ENCODE assay signal across 7 cellular contexts in genomic region chr5:159133041-159133741, GRCh38. TPM values are rescaled to one million over a fixed set of nuclear protein-coding genes. Genes with fewer than 3 reads are reported as not detected.
A peak's percentile ranks its signal among the peaks of the same experiment; 100 is the strongest.
DNase-seq lines count a peak whose midpoint lies in the region; ATAC-seq, FAIRE-seq and TF ChIP-seq lines count a peak whose summit lies in the region.

No MANE protein-coding gene starts in this region.

- peak overlapping the region; percentile 64 for H2AFZ ChIP-seq in K562 (ENCODE audit: low read depth, low read length)

- no peak overlapping the region for H3K4me2 ChIP-seq in K562 (ENCODE audit: insufficient read depth, low read length)

- peak; percentile 93 for FAIRE-seq in G401.6 (lab: Jason Lieb, UNC)
- peak; percentile 85 for FAIRE-seq in K562 (lab: Jason Lieb, UNC)

- POLR2A ChIA-PET in HEK293 (lab: Yijun Ruan, JAX): no interaction called here
- POLR2A ChIA-PET in K562 (lab: Yijun Ruan, JAX): interaction anchor here (1.0 kb wide), 1 partner anchor 14 kb away, joined by 5 read pairs; no protein-coding TSS in a partner anchor

- H3K4me1 ChIP-seq in HEK293 (ENCODE audit: control insufficient read depth, insufficient read depth, low read length) (peaks cover 11% of the 10 kb centered on the region), K562 (replicated peaks in 1 of 2; ENCODE audit: control insufficient read depth in 2 of 2, insufficient read depth in 2 of 2, low read length in 2 of 2) (peaks cover 0 to 3% of the 10 kb centered on the region in 2 experiments; a peak in 2 of 5 replicates)

- H3K9ac ChIP-seq in K562 (ENCODE audit: insufficient read depth in 1 of 2, low read depth in 2 of 2, low read length in 2 of 2): no peak overlapping the region

- H3K27me3 ChIP-seq in K562 (ENCODE audit: control insufficient read depth in 2 of 2, insufficient read depth in 2 of 2, low read length in 2 of 2): peaks cover 0 to 8% of the 10 kb centered on the region in 2 experiments; a peak in 4 of 5 replicates

- in situ Hi-C loops in K562 (cut with MboI): loop anchor here (10.0 kb wide), 1 partner anchor 958 kb away; no protein-coding TSS in a partner anchor

- 12% methylated on average over 11 of the region's 11 CpGs for WGBS in K562 (ENCODE audit: insufficient coverage, low coverage, missing lambda C conversion rate)

- no peaks in the 10 kb centered on the region for H3K9me1 ChIP-seq in K562 (ENCODE audit: control insufficient read depth, insufficient read depth, low read length)

- peak; percentile 72 for ATAC-seq in K562

- CTCF ChIA-PET in HEK293 (lab: Yijun Ruan, JAX) (interaction anchor here (0.5 to 2.3 kb wide), 33 partner anchors 8 to 1389 kb away, joined by 3 to 23 read pairs (median 4); partner anchors contain the start of gene LSM11), K562 (lab: Yijun Ruan, JAX; ENCODE audit: low intra/inter-chr PET ratio) (interaction anchor here (0.6 to 1.6 kb wide), 4 partner anchors 26 to 1371 kb away, joined by 3 to 17 read pairs (median 4); no protein-coding TSS in a partner anchor)

- intact Hi-C loops in K562 (cut with micrococcal nuclease): loop anchor here (1.0 to 2.0 kb wide), 4 partner anchors 26 to 1058 kb away; no protein-coding TSS in a partner anchor

- peak; percentile 90 to 94 for TF ChIP-seq RAD21 in K562 (CRISPR knock-in tag; conservative IDR thresholded peaks at IDR 0.05 in 1 of 2, IDR thresholded peaks at IDR 0.05 in 1 of 2)

- TF ChIP-seq EP300 in K562 (IDR thresholded peaks at IDR 0.05; ENCODE audit: low read length): no peak

- H3K27ac ChIP-seq in HEK293 (ENCODE audit: extremely low read depth, low read depth, low read length) (no peak overlapping the region; the same call in 1 of the 2 replicates), K562 (ENCODE audit: extremely low read depth, low read depth, low read length) (no peak overlapping the region)

- no peak for TF ChIP-seq POLR2A in K562 (conservative IDR thresholded peaks at IDR 0.05)

- H3K36me3 ChIP-seq in HEK293 (ENCODE audit: control insufficient read depth in 2 of 2, insufficient read depth in 1 of 2, low read length in 2 of 2): no peaks in the 10 kb centered on the region
- no peaks in the 10 kb centered on the region for H3K36me3 ChIP-seq in K562 (ENCODE audit: control insufficient read depth, insufficient read depth, low read length)

- no TSS peak for BruUV-seq in K562 (replicated peaks; lab: Mats Ljungman, UMichigan)

- H4K20me1 ChIP-seq in K562 (replicated peaks; ENCODE audit: control insufficient read depth, insufficient read depth, low read length): no peaks in the 10 kb centered on the region

- H3K9me3 ChIP-seq in HEK293 (ENCODE audit: control insufficient read depth, insufficient read depth, low read depth, low read length) (no peaks in the 10 kb centered on the region), K562 (replicated peaks; ENCODE audit: control insufficient read depth, insufficient read depth, low read depth, low read length) (no peaks in the 10 kb centered on the region)

- no peaks in the 10 kb centered on the region for H3K79me2 ChIP-seq in K562 (ENCODE audit: control insufficient read depth, insufficient read depth, low read length)

- DNase-seq in NCI-H345 (lab: John Stamatoyannopoulos, UW): peak; percentile 27
- peak; percentile 18 to 65 (median 38) for DNase-seq in K562 (ENCODE audit: extremely low read depth in 1 of 4, low spot score in 3 of 4)
- peak; percentile 78 for DNase-seq in iris pigment epithelial cell (ENCODE audit: low read depth)
- DNase-seq in stromal cell of bone marrow (ENCODE audit: low read depth): peak; percentile 79
- no peak for DNase-seq in NCI-H2029 (lab: John Stamatoyannopoulos, UW)

- no peak overlapping the region for H3K4me3 ChIP-seq in HEK293 (ENCODE audit: low read depth, low read length)
- H3K4me3 ChIP-seq in K562: no peak overlapping the region

- TF ChIP-seq CTCF in HEK293 (tag by site-specific recombination; IDR thresholded peaks at IDR 0.05): peak; percentile 58; the same call in 1 of the 2 replicates
- TF ChIP-seq CTCF in K562 (IDR thresholded peaks at IDR 0.05 in 2 of 3, conservative IDR thresholded peaks at IDR 0.05 in 1 of 3; ENCODE audit: insufficient read depth in 2 of 3, low read depth in 1 of 3, low read length in 3 of 3): peak; percentile 59 to 94 (median 68); a peak in 5 of 6 replicates

TF ChIP-seq in HEK293, 187 proteins besides CTCF, POLR2A, EP300 and RAD21 (continues in another document):
- TF ChIP-seq ZNF311 (tag by site-specific recombination; IDR thresholded peaks at IDR 0.05; ENCODE audit: borderline replicate concordance) (no peak), ZSCAN30 (tag by site-specific recombination; IDR thresholded peaks at IDR 0.05) (peak; percentile 72), ZNF558 (tag by site-specific recombination; IDR thresholded peaks at IDR 0.05) (no peak), ZNF23 (tag by site-specific recombination; IDR thresholded peaks at IDR 0.05; ENCODE audit: borderline replicate concordance) (no peak), PRDM6 (tag by site-specific recombination; IDR thresholded peaks at IDR 0.05) (no peak), ZNF610 (tag by site-specific recombination; IDR thresholded peaks at IDR 0.05; ENCODE audit: borderline replicate concordance) (no peak), ZBTB48 (tag by site-specific recombination; IDR thresholded peaks at IDR 0.05) (no peak), ZNF138 (tag by site-specific recombination; IDR thresholded peaks at IDR 0.05; ENCODE audit: borderline replicate concordance) (no peak), ZNF560 (tag by site-specific recombination; IDR thresholded peaks at IDR 0.05; ENCODE audit: borderline replicate concordance) (no peak), ZNF585B (tag by site-specific recombination; IDR thresholded peaks at IDR 0.05) (no peak), ZNF747 (tag by site-specific recombination; IDR thresholded peaks at IDR 0.05) (no peak)

TF ChIP-seq in K562, 482 proteins besides CTCF, POLR2A, EP300 and RAD21 (continues in another document):
- TF ChIP-seq HLTF (IDR thresholded peaks at IDR 0.05) (no peak), HEY1 (CRISPR knock-in tag; IDR thresholded peaks at IDR 0.05; ENCODE audit: borderline replicate concordance) (no peak), SNIP1 (IDR thresholded peaks at IDR 0.05; ENCODE audit: low read depth) (no peak), PHF20 (IDR thresholded peaks at IDR 0.05; ENCODE audit: partially characterized antibody) (no peak), SMAD4 (CRISPR knock-in tag; conservative IDR thresholded peaks at IDR 0.05) (no peak), TEAD1 (CRISPR knock-in tag; IDR thresholded peaks at IDR 0.05) (0 out of 4 replicates have a peak, but pooled peaks of 1 of the 2 experiments have one; percentile 61), TGIF2 (CRISPR knock-in tag; IDR thresholded peaks at IDR 0.05) (no peak), MAZ (CRISPR knock-in tag; conservative IDR thresholded peaks at IDR 0.05 in 1 of 2, IDR thresholded peaks at IDR 0.05 in 1 of 2) (0 out of 4 replicates have a peak, but pooled peaks of 1 of the 2 experiments have one; percentile 18), ZNF444 (CRISPR knock-in tag; IDR thresholded peaks at IDR 0.05) (no peak), SMC3 (conservative IDR thresholded peaks at IDR 0.05; ENCODE audit: insufficient read depth, low read depth, low read length) (peak; percentile 40; the same call in 1 of the 2 replicates), SAFB (IDR thresholded peaks at IDR 0.05; ENCODE audit: borderline replicate concordance, low read depth, low read length) (no peak), E2F3 (CRISPR knock-in tag; IDR thresholded peaks at IDR 0.05) (no peak), RB1 (IDR thresholded peaks at IDR 0.05; ENCODE audit: low read depth) (no peak), ZNF780A (CRISPR knock-in tag; IDR thresholded peaks at IDR 0.05) (no peak)
- TF ChIP-seq, protein P1, sequence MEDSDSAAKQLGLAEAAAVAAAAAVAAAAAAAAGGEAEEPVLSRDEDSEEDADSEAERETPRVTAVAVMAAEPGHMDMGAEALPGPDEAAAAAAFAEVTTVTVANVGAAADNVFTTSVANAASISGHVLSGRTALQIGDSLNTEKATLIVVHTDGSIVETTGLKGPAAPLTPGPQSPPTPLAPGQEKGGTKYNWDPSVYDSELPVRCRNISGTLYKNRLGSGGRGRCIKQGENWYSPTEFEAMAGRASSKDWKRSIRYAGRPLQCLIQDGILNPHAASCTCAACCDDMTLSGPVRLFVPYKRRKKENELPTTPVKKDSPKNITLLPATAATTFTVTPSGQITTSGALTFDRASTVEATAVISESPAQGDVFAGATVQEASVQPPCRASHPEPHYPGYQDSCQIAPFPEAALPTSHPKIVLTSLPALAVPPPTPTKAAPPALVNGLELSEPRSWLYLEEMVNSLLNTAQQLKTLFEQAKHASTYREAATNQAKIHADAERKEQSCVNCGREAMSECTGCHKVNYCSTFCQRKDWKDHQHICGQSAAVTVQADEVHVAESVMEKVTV (CRISPR knock-in tag; IDR thresholded peaks at IDR 0.05): peak; percentile 87

RNA-seq across cellular contexts. Expression of gene EBF1, which starts 33.5 kb away (rescaled TPM):
- total RNA-seq in K562 (2011; cell fraction: chromatin; rRNA removed; ENCODE audit: low replicate concordance): 0.37 and 1.5 TPM in 2 replicates
- 0.17 and 0.26 TPM in 2 replicates for total RNA-seq in K562 (2011; cell fraction: nucleolus; rRNA removed)
- 0.38 and 0.44 TPM in 2 replicates for total RNA-seq in K562 (2011; cell fraction: nucleoplasm; rRNA removed)
- total RNA-seq in K562 (2014; rRNA removed) (0.16 and 0.36 TPM in 2 replicates), K562 (2014; rRNA removed; fragmentation: Illumina TruSeq; extraction: Trizol) (not detected in 2 replicates), K562 (2015; rRNA removed; fragmentation: Illumina TruSeq; extraction: Trizol) (not detected in 2 replicates), K562 (2021) (0.07 and 0.24 TPM in 2 replicates)
- polyA plus RNA-seq in K562 (2011; rRNA removed) (0.07 TPM in 1 of 2 replicates, not detected in the other), K562 (2014; fragmentation: Illumina TruSeq; extraction: Trizol) (0.12 TPM in 1 of 2 replicates, not detected in the other), K562 (2014; fragmentation: Nextera tagmentation; extraction: Ambion mirVana) (under 1 TPM in 1 of 2 experiments, not detected in 1; 0.13 TPM), K562 (2014; rRNA removed) (0.42 TPM in 1 of 2 replicates, not detected in the other)
- polyA plus RNA-seq in K562 (2011; cell fraction: cytosol; rRNA removed): not detected in 2 replicates
- polyA plus RNA-seq in K562 (2011; cell fraction: nucleus; rRNA removed): 0.23 TPM in 1 of 2 replicates, not detected in the other
- 0.03 TPM in 2 replicates for polyA plus RNA-seq in K562 (2012)
- not detected in 2 replicates for polyA minus RNA-seq in K562 (2011; rRNA and poly(A)+ RNA removed)
- polyA minus RNA-seq in K562 (2011; cell fraction: cytosol; rRNA and poly(A)+ RNA removed): not detected in 2 replicates
- polyA minus RNA-seq in K562 (2011; cell fraction: nucleus; rRNA and poly(A)+ RNA removed): 0.27 and 1.2 TPM in 2 replicates
